Comparison of ENCODE assay signal across 30 cellular contexts in genomic region chr16:82605076-82605475, GRCh38. TPM values are rescaled to one million over a fixed set of nuclear protein-coding genes. Genes with fewer than 3 reads are reported as not detected.
"Had no signal": no experiment of that assay in that cellular context is flagged by ENCODE, and none has a peak within 500 bp of the region (broad histone marks: within the 10 kb centered on the region; RNA-seq: fewer than 3 reads in every experiment).

No MANE protein-coding gene starts in this region.

- H3K27ac ChIP-seq: ascending aorta, breast epithelium, cardiac muscle cell, colonic mucosa, gastrocnemius medialis, heart left ventricle had no signal

- H3K4me3 Mint-ChIP-seq: activated CD4-positive, alpha-beta memory T cell treated with anti-CD3 and anti-CD28 coated beads, Interleukin-2, amount 10 ng/mL, durations not matched to agents 7 days and 5 days; activated CD4-positive, alpha-beta T cell treated with anti-CD3 and anti-CD28 coated beads, Interleukin-2, amount 10 ng/mL, durations not matched to agents 7 days and 5 days; activated naive CD4-positive, alpha-beta T cell treated with anti-CD3 and anti-CD28 coated beads, Interleukin-2, amount 10 ng/mL, durations not matched to agents 7 days and 5 days; activated naive CD8-positive, alpha-beta T cell treated with anti-CD3 and anti-CD28 coated beads, Interleukin-2, amount 10 ng/mL, durations not matched to agents 7 days and 5 days; activated T-cell treated with anti-CD3 and anti-CD28 coated beads, Interleukin-2, amount 50 U/mL, for 4 hours; activated T-helper 17 cell treated with anti-CD3 and anti-CD28 coated beads, Interleukin-2, amount 50 U/mL, for 72 hours; brain; endodermal cell had no signal

- H3K27me3 ChIP-seq: ascending aorta, breast epithelium, cardiac muscle cell, colonic mucosa, gastrocnemius medialis, heart left ventricle had no signal

- H3K9me3 Mint-ChIP-seq: activated CD4-positive, alpha-beta memory T cell treated with anti-CD3 and anti-CD28 coated beads, Interleukin-2, amount 10 ng/mL, durations not matched to agents 7 days and 5 days; activated CD4-positive, alpha-beta T cell treated with anti-CD3 and anti-CD28 coated beads, Interleukin-2, amount 10 ng/mL, durations not matched to agents 7 days and 5 days; activated naive CD4-positive, alpha-beta T cell treated with anti-CD3 and anti-CD28 coated beads, Interleukin-2, amount 10 ng/mL, durations not matched to agents 7 days and 5 days had no signal

- H3K4me3 ChIP-seq: ascending aorta, breast epithelium, cardiac muscle cell, colonic mucosa, gastrocnemius medialis, heart left ventricle had no signal

- DNase-seq: activated CD4-positive, alpha-beta memory T cell treated with anti-CD3 and anti-CD28 coated beads, Interleukin-2, amount 10 ng/mL, durations not matched to agents 7 days and 5 days; activated CD4-positive, alpha-beta T cell treated with anti-CD3 and anti-CD28 coated beads for 4 hours; activated CD4-positive, alpha-beta T cell treated with anti-CD3 and anti-CD28 coated beads, Interleukin-2, amount 10 ng/mL, durations not matched to agents 7 days and 5 days; activated CD4-positive, alpha-beta T cell treated with anti-CD3 and anti-CD28 coated beads, Interleukin-2, amount 50 U/mL, for 4 hours; activated CD4-positive, CD25-positive, alpha-beta regulatory T cell; activated CD4-positive, CD25-positive, alpha-beta regulatory T cell treated with anti-CD3 and anti-CD28 coated beads, Interleukin-2, amount 50 U/mL, for 72 hours; activated CD8-positive, alpha-beta memory T cell treated with anti-CD3 and anti-CD28 coated beads, Interleukin-2, amount 50 U/mL, for 48 hours; activated gamma-delta T cell; activated naive CD4-positive, alpha-beta T cell; activated naive CD4-positive, alpha-beta T cell treated with anti-CD3 and anti-CD28 coated beads, Interleukin-2, amount 10 ng/mL, durations not matched to agents 7 days and 5 days; activated naive CD8-positive, alpha-beta T cell treated with anti-CD3 and anti-CD28 coated beads, Interleukin-2, amount 10 ng/mL, durations not matched to agents 7 days and 5 days; activated T-cell treated with anti-CD3 and anti-CD28 coated beads for 4 hours; activated T-cell treated with anti-CD3 and anti-CD28 coated beads, Interleukin-2, amount 50 U/mL, for 4 hours; central memory CD4-positive, alpha-beta T cell; cerebellar nuclear complex; colonic mucosa; effector memory CD4-positive, alpha-beta T cell; foreskin fibroblast; gastrocnemius medialis; glutamatergic neuron; heart left ventricle; T-helper 2 cell had no signal

- H3K27ac Mint-ChIP-seq: activated CD4-positive, alpha-beta memory T cell treated with anti-CD3 and anti-CD28 coated beads, Interleukin-2, amount 10 ng/mL, durations not matched to agents 7 days and 5 days; activated CD4-positive, alpha-beta T cell treated with anti-CD3 and anti-CD28 coated beads, Interleukin-2, amount 10 ng/mL, durations not matched to agents 7 days and 5 days; activated naive CD4-positive, alpha-beta T cell treated with anti-CD3 and anti-CD28 coated beads, Interleukin-2, amount 10 ng/mL, durations not matched to agents 7 days and 5 days; activated naive CD4-positive, alpha-beta T cell treated with anti-CD3 and anti-CD28 coated beads, Interleukin-2, amount 50 U/mL, for 72 hours; activated naive CD8-positive, alpha-beta T cell treated with anti-CD3 and anti-CD28 coated beads, Interleukin-2, amount 10 ng/mL, durations not matched to agents 7 days and 5 days; activated T-helper 17 cell treated with anti-CD3 and anti-CD28 coated beads, Interleukin-2, amount 50 U/mL, for 72 hours had no signal

- H3K27me3 Mint-ChIP-seq: activated naive CD4-positive, alpha-beta T cell treated with anti-CD3 and anti-CD28 coated beads, Interleukin-2, amount 10 ng/mL, durations not matched to agents 7 days and 5 days; activated naive CD8-positive, alpha-beta T cell treated with anti-CD3 and anti-CD28 coated beads, Interleukin-2, amount 10 ng/mL, durations not matched to agents 7 days and 5 days had no signal

- H3K9me3 ChIP-seq: ascending aorta, breast epithelium, colonic mucosa, gastrocnemius medialis had no signal

- H3K4me1 Mint-ChIP-seq: activated CD4-positive, alpha-beta memory T cell treated with anti-CD3 and anti-CD28 coated beads, Interleukin-2, amount 10 ng/mL, durations not matched to agents 7 days and 5 days; activated CD4-positive, alpha-beta T cell treated with anti-CD3 and anti-CD28 coated beads, Interleukin-2, amount 10 ng/mL, durations not matched to agents 7 days and 5 days; activated naive CD4-positive, alpha-beta T cell treated with anti-CD3 and anti-CD28 coated beads, Interleukin-2, amount 10 ng/mL, durations not matched to agents 7 days and 5 days; activated naive CD8-positive, alpha-beta T cell treated with anti-CD3 and anti-CD28 coated beads, Interleukin-2, amount 10 ng/mL, durations not matched to agents 7 days and 5 days; activated T-helper 17 cell treated with anti-CD3 and anti-CD28 coated beads, Interleukin-2, amount 50 U/mL, for 72 hours had no signal

- H3K36me3 Mint-ChIP-seq: activated naive CD4-positive, alpha-beta T cell treated with anti-CD3 and anti-CD28 coated beads, Interleukin-2, amount 10 ng/mL, durations not matched to agents 7 days and 5 days; activated naive CD8-positive, alpha-beta T cell treated with anti-CD3 and anti-CD28 coated beads, Interleukin-2, amount 10 ng/mL, durations not matched to agents 7 days and 5 days; brain had no signal

- H3K4me1 ChIP-seq: ascending aorta, breast epithelium, colonic mucosa, gastrocnemius medialis had no signal

- H3K36me3 ChIP-seq: ascending aorta, breast epithelium, cardiac muscle cell, colonic mucosa, gastrocnemius medialis, heart left ventricle had no signal

RNA-seq across cellular contexts. Expression of gene CDH13, which starts 21.7 kb away (rescaled TPM):
- total RNA-seq: activated CD4-positive, alpha-beta memory T cell treated with anti-CD3 and anti-CD28 coated beads, Interleukin-2, amount 10 ng/mL, durations not matched to agents 7 days and 5 days; activated CD4-positive, alpha-beta T cell treated with anti-CD3 and anti-CD28 coated beads, Interleukin-2, amount 10 ng/mL, durations not matched to agents 7 days and 5 days; activated naive CD4-positive, alpha-beta T cell treated with anti-CD3 and anti-CD28 coated beads, Interleukin-2, amount 50 U/mL, for 72 hours; activated naive CD8-positive, alpha-beta T cell treated with anti-CD3 and anti-CD28 coated beads, Interleukin-2, amount 10 ng/mL, durations not matched to agents 7 days and 5 days; activated T-cell treated with anti-CD3 and anti-CD28 coated beads, Interleukin-2, amount 50 U/mL, for 4 hours; activated T-helper 17 cell treated with anti-CD3 and anti-CD28 coated beads, Interleukin-2, amount 50 U/mL, for 72 hours; T-helper 1 cell treated with Interleukin-12 subunit alpha and Interleukin-12 subunit beta and Interleukin-4 antibody, amounts not matched to agents 30 ng/mL and 1 ng/mL, for 36 hours had no signal
